ENCODE assay signal across 1 cellular context in the genomic region with DNA sequence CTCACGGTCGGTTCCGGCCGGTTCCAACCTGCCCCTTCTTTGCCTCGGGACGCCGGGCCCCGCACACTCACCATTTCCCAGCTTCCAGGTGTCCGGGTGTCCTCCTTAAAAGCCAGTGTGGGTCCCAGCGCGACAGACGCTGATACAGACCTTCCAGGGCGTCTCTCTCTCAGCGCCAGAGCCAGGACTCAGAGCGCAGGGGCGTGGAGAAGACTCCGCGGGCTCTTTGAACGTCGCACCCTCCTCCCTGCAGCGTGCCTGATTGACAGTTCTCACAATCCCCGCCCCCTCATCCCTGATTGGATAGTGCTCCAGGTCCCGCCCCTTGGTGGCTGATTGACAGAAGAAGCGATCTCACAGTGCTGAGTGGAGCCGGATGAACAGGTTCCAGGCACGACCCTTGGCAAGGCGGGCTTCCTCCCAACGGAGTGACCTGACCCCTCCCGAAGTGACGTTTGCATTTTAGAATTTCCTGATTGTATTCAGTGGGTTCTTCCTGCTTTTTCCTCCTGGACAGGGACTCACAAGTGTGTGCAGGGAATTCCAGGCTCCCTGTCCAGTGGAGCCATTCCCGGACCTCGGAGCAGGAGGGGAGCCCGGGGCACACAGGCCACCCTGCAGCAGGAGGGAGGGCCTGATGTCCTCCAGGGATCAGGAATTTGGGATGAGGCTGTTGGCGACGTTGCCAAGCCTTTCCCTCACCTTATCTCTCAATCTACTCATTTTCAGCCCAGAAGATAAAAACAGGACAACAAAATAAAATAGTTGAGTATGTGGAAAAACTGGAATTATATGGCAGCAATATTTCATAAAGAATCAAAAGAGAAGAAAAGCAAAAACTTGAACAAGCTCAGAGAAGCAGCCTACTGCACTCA.
TF ChIP-seq lines count a peak whose summit lies in the region.

A gene (minus strand): TSS at position 201 of the 875 bp plus-strand sequence. CDS start 127 bp downstream, at position 74.

TF ChIP-seq in HepG2, 621 proteins besides CTCF, POLR2A, EP300 and RAD21 (continued from another document and continues in another):
- TF ChIP-seq PHF20 (CRISPR knock-in tag; IDR thresholded peaks at IDR 0.05) (peak; percentile 71), PHF8 (CRISPR knock-in tag; IDR thresholded peaks at IDR 0.05) (peak; percentile 80), JUND (CRISPR knock-in tag; IDR thresholded peaks at IDR 0.05) (no peak), KMT2B (CRISPR knock-in tag; IDR thresholded peaks at IDR 0.05) (peak; percentile 53; the same call in 1 of the 2 replicates), GATAD2A (CRISPR knock-in tag; IDR thresholded peaks at IDR 0.05) (peak; percentile 31; the same call in 1 of the 2 replicates), ZNF879 (CRISPR knock-in tag; IDR thresholded peaks at IDR 0.05) (no peak), BORCS8-MEF2B (CRISPR knock-in tag; IDR thresholded peaks at IDR 0.05) (peak; percentile 61; the same call in 1 of the 2 replicates), KDM3A (CRISPR knock-in tag; IDR thresholded peaks at IDR 0.05; ENCODE audit: low read depth) (0 out of 2 replicates have a peak, but pooled peaks have one; percentile 28), SP5 (CRISPR knock-in tag; IDR thresholded peaks at IDR 0.05; ENCODE audit: borderline replicate concordance, low read depth) (peak; percentile 78), REXO4 (CRISPR knock-in tag; IDR thresholded peaks at IDR 0.05; ENCODE audit: borderline replicate concordance) (no peak), ELF1 (CRISPR knock-in tag; IDR thresholded peaks at IDR 0.05) (peak; percentile 85), JUN (CRISPR knock-in tag; IDR thresholded peaks at IDR 0.05) (peak; percentile 47; the same call in 1 of the 2 replicates), CREM (IDR thresholded peaks at IDR 0.05) (peak; percentile 85), CREM (CRISPR knock-in tag; IDR thresholded peaks at IDR 0.05) (no peak), SP4 (CRISPR knock-in tag; IDR thresholded peaks at IDR 0.05) (peak; percentile 98), MXI1 (IDR thresholded peaks at IDR 0.05; ENCODE audit: borderline replicate concordance, low read depth, low read length) (peak; percentile 65; the same call in 1 of the 3 replicates), DMAP1 (CRISPR knock-in tag; IDR thresholded peaks at IDR 0.05) (no peak), ZNF44 (CRISPR knock-in tag; IDR thresholded peaks at IDR 0.05) (peak; percentile 54; the same call in 1 of the 2 replicates), ZNF335 (CRISPR knock-in tag; IDR thresholded peaks at IDR 0.05) (no peak), MEIS1 (CRISPR knock-in tag; IDR thresholded peaks at IDR 0.05; ENCODE audit: borderline replicate concordance) (peak; percentile 95; the same call in 1 of the 2 replicates), HIVEP1 (CRISPR knock-in tag; IDR thresholded peaks at IDR 0.05) (peak; percentile 65; the same call in 1 of the 2 replicates), RELA (CRISPR knock-in tag; IDR thresholded peaks at IDR 0.05) (no peak), SMC3 (IDR thresholded peaks at IDR 0.05; ENCODE audit: low read length) (no peak)
- TF ChIP-seq, protein P1, sequence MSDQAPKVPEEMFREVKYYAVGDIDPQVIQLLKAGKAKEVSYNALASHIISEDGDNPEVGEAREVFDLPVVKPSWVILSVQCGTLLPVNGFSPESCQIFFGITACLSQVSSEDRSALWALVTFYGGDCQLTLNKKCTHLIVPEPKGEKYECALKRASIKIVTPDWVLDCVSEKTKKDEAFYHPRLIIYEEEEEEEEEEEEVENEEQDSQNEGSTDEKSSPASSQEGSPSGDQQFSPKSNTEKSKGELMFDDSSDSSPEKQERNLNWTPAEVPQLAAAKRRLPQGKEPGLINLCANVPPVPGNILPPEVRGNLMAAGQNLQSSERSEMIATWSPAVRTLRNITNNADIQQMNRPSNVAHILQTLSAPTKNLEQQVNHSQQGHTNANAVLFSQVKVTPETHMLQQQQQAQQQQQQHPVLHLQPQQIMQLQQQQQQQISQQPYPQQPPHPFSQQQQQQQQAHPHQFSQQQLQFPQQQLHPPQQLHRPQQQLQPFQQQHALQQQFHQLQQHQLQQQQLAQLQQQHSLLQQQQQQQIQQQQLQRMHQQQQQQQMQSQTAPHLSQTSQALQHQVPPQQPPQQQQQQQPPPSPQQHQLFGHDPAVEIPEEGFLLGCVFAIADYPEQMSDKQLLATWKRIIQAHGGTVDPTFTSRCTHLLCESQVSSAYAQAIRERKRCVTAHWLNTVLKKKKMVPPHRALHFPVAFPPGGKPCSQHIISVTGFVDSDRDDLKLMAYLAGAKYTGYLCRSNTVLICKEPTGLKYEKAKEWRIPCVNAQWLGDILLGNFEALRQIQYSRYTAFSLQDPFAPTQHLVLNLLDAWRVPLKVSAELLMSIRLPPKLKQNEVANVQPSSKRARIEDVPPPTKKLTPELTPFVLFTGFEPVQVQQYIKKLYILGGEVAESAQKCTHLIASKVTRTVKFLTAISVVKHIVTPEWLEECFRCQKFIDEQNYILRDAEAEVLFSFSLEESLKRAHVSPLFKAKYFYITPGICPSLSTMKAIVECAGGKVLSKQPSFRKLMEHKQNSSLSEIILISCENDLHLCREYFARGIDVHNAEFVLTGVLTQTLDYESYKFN (CRISPR knock-in tag; conservative IDR thresholded peaks at IDR 0.05): peak; percentile 50; the same call in 1 of the 2 replicates
- TF ChIP-seq, protein P2, sequence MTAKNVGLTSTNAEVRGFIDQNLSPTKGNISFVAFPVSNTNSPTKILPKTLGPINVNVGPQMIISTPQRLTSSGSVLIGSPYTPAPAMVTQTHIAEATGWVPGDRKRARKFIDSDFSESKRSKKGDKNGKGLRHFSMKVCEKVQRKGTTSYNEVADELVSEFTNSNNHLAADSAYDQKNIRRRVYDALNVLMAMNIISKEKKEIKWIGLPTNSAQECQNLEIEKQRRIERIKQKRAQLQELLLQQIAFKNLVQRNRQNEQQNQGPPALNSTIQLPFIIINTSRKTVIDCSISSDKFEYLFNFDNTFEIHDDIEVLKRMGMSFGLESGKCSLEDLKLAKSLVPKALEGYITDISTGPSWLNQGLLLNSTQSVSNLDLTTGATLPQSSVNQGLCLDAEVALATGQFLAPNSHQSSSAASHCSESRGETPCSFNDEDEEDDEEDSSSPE (CRISPR knock-in tag; IDR thresholded peaks at IDR 0.05): peak; percentile 75
- TF ChIP-seq, protein P3, sequence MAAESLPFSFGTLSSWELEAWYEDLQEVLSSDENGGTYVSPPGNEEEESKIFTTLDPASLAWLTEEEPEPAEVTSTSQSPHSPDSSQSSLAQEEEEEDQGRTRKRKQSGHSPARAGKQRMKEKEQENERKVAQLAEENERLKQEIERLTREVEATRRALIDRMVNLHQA (CRISPR knock-in tag; IDR thresholded peaks at IDR 0.05): no peak
- TF ChIP-seq, protein P4, sequence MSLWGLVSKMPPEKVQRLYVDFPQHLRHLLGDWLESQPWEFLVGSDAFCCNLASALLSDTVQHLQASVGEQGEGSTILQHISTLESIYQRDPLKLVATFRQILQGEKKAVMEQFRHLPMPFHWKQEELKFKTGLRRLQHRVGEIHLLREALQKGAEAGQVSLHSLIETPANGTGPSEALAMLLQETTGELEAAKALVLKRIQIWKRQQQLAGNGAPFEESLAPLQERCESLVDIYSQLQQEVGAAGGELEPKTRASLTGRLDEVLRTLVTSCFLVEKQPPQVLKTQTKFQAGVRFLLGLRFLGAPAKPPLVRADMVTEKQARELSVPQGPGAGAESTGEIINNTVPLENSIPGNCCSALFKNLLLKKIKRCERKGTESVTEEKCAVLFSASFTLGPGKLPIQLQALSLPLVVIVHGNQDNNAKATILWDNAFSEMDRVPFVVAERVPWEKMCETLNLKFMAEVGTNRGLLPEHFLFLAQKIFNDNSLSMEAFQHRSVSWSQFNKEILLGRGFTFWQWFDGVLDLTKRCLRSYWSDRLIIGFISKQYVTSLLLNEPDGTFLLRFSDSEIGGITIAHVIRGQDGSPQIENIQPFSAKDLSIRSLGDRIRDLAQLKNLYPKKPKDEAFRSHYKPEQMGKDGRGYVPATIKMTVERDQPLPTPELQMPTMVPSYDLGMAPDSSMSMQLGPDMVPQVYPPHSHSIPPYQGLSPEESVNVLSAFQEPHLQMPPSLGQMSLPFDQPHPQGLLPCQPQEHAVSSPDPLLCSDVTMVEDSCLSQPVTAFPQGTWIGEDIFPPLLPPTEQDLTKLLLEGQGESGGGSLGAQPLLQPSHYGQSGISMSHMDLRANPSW (CRISPR knock-in tag; IDR thresholded peaks at IDR 0.05; ENCODE audit: borderline replicate concordance): no peak
- TF ChIP-seq, protein P5, sequence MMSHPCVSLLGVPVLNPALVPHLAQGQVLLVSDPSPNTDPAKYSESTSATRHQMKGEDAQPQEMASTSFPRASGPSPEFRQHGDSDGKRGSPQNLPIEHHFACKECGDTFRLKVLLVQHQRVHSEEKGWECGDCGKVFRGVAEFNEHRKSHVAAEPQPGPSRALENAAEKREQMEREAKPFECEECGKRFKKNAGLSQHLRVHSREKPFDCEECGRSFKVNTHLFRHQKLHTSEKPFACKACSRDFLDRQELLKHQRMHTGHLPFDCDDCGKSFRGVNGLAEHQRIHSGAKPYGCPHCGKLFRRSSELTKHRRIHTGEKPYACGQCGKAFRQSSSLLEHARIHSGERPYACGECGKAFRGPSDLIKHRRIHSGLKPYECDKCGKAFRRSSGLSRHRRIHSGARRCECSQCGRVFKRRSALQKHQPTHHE (CRISPR knock-in tag; IDR thresholded peaks at IDR 0.05; ENCODE audit: borderline replicate concordance): 0 out of 2 replicates have a peak, but pooled peaks have one; percentile 56
- TF ChIP-seq, protein P6, sequence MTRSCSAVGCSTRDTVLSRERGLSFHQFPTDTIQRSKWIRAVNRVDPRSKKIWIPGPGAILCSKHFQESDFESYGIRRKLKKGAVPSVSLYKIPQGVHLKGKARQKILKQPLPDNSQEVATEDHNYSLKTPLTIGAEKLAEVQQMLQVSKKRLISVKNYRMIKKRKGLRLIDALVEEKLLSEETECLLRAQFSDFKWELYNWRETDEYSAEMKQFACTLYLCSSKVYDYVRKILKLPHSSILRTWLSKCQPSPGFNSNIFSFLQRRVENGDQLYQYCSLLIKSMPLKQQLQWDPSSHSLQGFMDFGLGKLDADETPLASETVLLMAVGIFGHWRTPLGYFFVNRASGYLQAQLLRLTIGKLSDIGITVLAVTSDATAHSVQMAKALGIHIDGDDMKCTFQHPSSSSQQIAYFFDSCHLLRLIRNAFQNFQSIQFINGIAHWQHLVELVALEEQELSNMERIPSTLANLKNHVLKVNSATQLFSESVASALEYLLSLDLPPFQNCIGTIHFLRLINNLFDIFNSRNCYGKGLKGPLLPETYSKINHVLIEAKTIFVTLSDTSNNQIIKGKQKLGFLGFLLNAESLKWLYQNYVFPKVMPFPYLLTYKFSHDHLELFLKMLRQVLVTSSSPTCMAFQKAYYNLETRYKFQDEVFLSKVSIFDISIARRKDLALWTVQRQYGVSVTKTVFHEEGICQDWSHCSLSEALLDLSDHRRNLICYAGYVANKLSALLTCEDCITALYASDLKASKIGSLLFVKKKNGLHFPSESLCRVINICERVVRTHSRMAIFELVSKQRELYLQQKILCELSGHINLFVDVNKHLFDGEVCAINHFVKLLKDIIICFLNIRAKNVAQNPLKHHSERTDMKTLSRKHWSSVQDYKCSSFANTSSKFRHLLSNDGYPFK (CRISPR knock-in tag; IDR thresholded peaks at IDR 0.05; ENCODE audit: borderline replicate concordance): no peak
- TF ChIP-seq, protein P7, sequence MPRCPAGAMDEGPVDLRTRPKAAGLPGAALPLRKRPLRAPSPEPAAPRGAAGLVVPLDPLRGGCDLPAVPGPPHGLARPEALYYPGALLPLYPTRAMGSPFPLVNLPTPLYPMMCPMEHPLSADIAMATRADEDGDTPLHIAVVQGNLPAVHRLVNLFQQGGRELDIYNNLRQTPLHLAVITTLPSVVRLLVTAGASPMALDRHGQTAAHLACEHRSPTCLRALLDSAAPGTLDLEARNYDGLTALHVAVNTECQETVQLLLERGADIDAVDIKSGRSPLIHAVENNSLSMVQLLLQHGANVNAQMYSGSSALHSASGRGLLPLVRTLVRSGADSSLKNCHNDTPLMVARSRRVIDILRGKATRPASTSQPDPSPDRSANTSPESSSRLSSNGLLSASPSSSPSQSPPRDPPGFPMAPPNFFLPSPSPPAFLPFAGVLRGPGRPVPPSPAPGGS (CRISPR knock-in tag; IDR thresholded peaks at IDR 0.05): no peak
- TF ChIP-seq, protein P8, sequence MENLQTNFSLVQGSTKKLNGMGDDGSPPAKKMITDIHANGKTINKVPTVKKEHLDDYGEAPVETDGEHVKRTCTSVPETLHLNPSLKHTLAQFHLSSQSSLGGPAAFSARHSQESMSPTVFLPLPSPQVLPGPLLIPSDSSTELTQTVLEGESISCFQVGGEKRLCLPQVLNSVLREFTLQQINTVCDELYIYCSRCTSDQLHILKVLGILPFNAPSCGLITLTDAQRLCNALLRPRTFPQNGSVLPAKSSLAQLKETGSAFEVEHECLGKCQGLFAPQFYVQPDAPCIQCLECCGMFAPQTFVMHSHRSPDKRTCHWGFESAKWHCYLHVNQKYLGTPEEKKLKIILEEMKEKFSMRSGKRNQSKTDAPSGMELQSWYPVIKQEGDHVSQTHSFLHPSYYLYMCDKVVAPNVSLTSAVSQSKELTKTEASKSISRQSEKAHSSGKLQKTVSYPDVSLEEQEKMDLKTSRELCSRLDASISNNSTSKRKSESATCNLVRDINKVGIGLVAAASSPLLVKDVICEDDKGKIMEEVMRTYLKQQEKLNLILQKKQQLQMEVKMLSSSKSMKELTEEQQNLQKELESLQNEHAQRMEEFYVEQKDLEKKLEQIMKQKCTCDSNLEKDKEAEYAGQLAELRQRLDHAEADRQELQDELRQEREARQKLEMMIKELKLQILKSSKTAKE (CRISPR knock-in tag; IDR thresholded peaks at IDR 0.05; ENCODE audit: borderline replicate concordance): no peak
- TF ChIP-seq, protein P9, sequence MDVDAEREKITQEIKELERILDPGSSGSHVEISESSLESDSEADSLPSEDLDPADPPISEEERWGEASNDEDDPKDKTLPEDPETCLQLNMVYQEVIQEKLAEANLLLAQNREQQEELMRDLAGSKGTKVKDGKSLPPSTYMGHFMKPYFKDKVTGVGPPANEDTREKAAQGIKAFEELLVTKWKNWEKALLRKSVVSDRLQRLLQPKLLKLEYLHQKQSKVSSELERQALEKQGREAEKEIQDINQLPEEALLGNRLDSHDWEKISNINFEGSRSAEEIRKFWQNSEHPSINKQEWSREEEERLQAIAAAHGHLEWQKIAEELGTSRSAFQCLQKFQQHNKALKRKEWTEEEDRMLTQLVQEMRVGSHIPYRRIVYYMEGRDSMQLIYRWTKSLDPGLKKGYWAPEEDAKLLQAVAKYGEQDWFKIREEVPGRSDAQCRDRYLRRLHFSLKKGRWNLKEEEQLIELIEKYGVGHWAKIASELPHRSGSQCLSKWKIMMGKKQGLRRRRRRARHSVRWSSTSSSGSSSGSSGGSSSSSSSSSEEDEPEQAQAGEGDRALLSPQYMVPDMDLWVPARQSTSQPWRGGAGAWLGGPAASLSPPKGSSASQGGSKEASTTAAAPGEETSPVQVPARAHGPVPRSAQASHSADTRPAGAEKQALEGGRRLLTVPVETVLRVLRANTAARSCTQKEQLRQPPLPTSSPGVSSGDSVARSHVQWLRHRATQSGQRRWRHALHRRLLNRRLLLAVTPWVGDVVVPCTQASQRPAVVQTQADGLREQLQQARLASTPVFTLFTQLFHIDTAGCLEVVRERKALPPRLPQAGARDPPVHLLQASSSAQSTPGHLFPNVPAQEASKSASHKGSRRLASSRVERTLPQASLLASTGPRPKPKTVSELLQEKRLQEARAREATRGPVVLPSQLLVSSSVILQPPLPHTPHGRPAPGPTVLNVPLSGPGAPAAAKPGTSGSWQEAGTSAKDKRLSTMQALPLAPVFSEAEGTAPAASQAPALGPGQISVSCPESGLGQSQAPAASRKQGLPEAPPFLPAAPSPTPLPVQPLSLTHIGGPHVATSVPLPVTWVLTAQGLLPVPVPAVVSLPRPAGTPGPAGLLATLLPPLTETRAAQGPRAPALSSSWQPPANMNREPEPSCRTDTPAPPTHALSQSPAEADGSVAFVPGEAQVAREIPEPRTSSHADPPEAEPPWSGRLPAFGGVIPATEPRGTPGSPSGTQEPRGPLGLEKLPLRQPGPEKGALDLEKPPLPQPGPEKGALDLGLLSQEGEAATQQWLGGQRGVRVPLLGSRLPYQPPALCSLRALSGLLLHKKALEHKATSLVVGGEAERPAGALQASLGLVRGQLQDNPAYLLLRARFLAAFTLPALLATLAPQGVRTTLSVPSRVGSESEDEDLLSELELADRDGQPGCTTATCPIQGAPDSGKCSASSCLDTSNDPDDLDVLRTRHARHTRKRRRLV (CRISPR knock-in tag; IDR thresholded peaks at IDR 0.05): no peak
